Comparison of ENCODE assay signal across 8 cellular contexts in the genomic region with DNA sequence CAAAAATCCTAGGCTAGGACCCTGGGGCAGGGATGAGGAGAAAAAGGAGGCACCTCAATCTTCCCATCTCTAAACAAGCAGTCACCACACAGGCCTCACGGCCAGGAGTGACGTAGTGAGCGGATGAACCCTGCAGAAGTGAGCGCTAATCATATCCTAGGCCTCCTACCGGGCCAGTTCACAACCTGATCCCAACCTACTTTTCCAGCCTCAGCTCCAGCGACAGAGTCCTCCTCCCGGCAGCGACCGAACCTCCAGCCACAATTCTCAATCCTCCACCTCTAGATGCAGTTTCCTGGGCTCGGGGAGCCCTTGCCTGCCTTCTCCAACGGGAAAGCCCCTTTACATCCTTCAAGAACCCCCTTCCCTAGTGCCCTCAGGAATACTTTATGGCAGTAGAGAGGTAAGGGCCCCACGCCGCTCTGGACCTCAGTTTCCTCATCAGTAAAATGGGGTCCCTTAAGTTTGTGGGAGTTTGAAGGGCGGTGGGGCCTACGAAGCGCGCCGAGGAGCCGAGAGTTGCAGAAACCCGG. TPM values are rescaled to one million over a fixed set of nuclear protein-coding genes. Genes with fewer than 3 reads are reported as not detected.
DNase-seq lines count a peak whose midpoint lies in the region; ATAC-seq and TF ChIP-seq lines count a peak whose summit lies in the region.

No MANE protein-coding gene starts in this region.

- peak overlapping the region; percentile 82 for H3K9ac ChIP-seq in neural progenitor cell

- H3K4me1 Mint-ChIP-seq in T-helper 2 cell treated with Interferon-gamma antibody and Interleukin-4, amounts not matched to agents 5 μg/mL and 100 μg/mL, for 36 hours (ENCODE audit: low read depth): peaks cover 25% of the 10 kb centered on the region
- H3K4me1 Mint-ChIP-seq in neural progenitor cell: peaks cover 21% of the 10 kb centered on the region

- peaks cover 22% of the 10 kb centered on the region for H3K4me1 ChIP-seq in DOHH2 (ENCODE audit: control insufficient read depth, low read length)
- H3K4me1 ChIP-seq in neural progenitor cell: peaks cover 14% of the 10 kb centered on the region

- H3K27me3 ChIP-seq in DOHH2 (ENCODE audit: control insufficient read depth, low read length) (no peaks in the 10 kb centered on the region), neural progenitor cell (no peaks in the 10 kb centered on the region)

- peak; percentile 6 for TF ChIP-seq CTCF in DOHH2 (IDR thresholded peaks at IDR 0.05; ENCODE audit: low read depth, low read length, poor library complexity, severe bottlenecking)
- no peak for TF ChIP-seq CTCF in neural progenitor cell (IDR thresholded peaks at IDR 0.05)

- H3K9me3 ChIP-seq in DOHH2 (ENCODE audit: control insufficient read depth, insufficient read depth, low read length): no peaks in the 10 kb centered on the region
- H3K9me3 ChIP-seq in neural progenitor cell (ENCODE audit: low read depth): no peaks in the 10 kb centered on the region

- no peaks in the 10 kb centered on the region for H3K9me3 Mint-ChIP-seq in T-helper 2 cell treated with Interferon-gamma antibody and Interleukin-4, amounts not matched to agents 5 μg/mL and 100 μg/mL, for 36 hours
- H3K9me3 Mint-ChIP-seq in neural progenitor cell: no peaks in the 10 kb centered on the region

- no peaks in the 10 kb centered on the region for H3K9me2 ChIP-seq in DOHH2 (replicated peaks; ENCODE audit: control insufficient read depth, low read length)

- peak overlapping the region; percentile 94 for H3K4me2 ChIP-seq in DOHH2 (ENCODE audit: low read length)
- peak overlapping the region; percentile 91 for H3K4me2 ChIP-seq in neural progenitor cell

- H3K27me3 Mint-ChIP-seq in T-helper 2 cell treated with Interferon-gamma antibody and Interleukin-4, amounts not matched to agents 5 μg/mL and 100 μg/mL, for 36 hours (ENCODE audit: low read depth): no peaks in the 10 kb centered on the region
- H3K27me3 Mint-ChIP-seq in neural progenitor cell (ENCODE audit: insufficient read depth, low read depth): peaks cover 14% of the 10 kb centered on the region

- peak overlapping the region; percentile 75 for H2AFZ ChIP-seq in neural progenitor cell (replicated peaks)

- H3K27ac ChIP-seq in DOHH2 (ENCODE audit: low read depth, low read length): peak overlapping the region; percentile 73
- H3K27ac ChIP-seq in neural progenitor cell: peak overlapping the region; percentile 27

- H3K79me2 ChIP-seq in DOHH2 (ENCODE audit: control insufficient read depth, low read length): peaks cover 82% of the 10 kb centered on the region
- peaks cover 83% of the 10 kb centered on the region for H3K79me2 ChIP-seq in neural progenitor cell (ENCODE audit: low read depth)

- H3K36me3 Mint-ChIP-seq in T-helper 2 cell treated with Interferon-gamma antibody and Interleukin-4, amounts not matched to agents 5 μg/mL and 100 μg/mL, for 36 hours (ENCODE audit: low read depth): peaks cover 21% of the 10 kb centered on the region
- peaks cover 6% of the 10 kb centered on the region for H3K36me3 Mint-ChIP-seq in neural progenitor cell

- peak overlapping the region; percentile 91 for H3K4me3 ChIP-seq in DOHH2 (ENCODE audit: low read length)
- H3K4me3 ChIP-seq in neural progenitor cell: peak overlapping the region; percentile 77

- 0 out of 2 replicates have a peak, but pooled peaks cover 2% of the 10 kb centered on the region for H3F3A ChIP-seq in DOHH2 (ENCODE audit: control insufficient read depth, insufficient read depth)
- peaks cover 24% of the 10 kb centered on the region for H3F3A ChIP-seq in neural progenitor cell (ENCODE audit: low read depth)

- intact Hi-C loops in sciatic nerve (cut with DNase I): no loop called here

- peak overlapping the region; percentile 99 for H3K4me3 Mint-ChIP-seq in T-helper 2 cell treated with Interferon-gamma antibody and Interleukin-4, amounts not matched to agents 5 μg/mL and 100 μg/mL, for 36 hours
- H3K4me3 Mint-ChIP-seq in neural progenitor cell: peak overlapping the region; percentile 99

- DNase-seq in T-helper 2 cell treated with Interferon-gamma antibody and Interleukin-4, amounts not matched to agents 5 μg/mL and 100 μg/mL, for 36 hours (ENCODE audit: low spot score): peak; percentile 37
- DNase-seq in erythroblast (lab: John Stamatoyannopoulos, UW): peak; percentile 63 to 65
- DNase-seq in neural progenitor cell (ENCODE audit: low spot score): peak; percentile 39
- no peak for DNase-seq in NCI-H1436 treated with DMSO at 0.1 percent for 48 hours (lab: John Stamatoyannopoulos, UW)
- DNase-seq in sciatic nerve (ENCODE audit: low spot score): no peak

- H3K27ac Mint-ChIP-seq in T-helper 2 cell treated with Interferon-gamma antibody and Interleukin-4, amounts not matched to agents 5 μg/mL and 100 μg/mL, for 36 hours: peak overlapping the region; percentile 95
- H3K27ac Mint-ChIP-seq in neural progenitor cell: peak overlapping the region; percentile 98

- TF ChIP-seq POLR2A in erythroblast (IDR thresholded peaks at IDR 0.05; ENCODE audit: low read length): no peak

- peak; percentile 14 for ATAC-seq in HG03439 (IDR thresholded peaks at IDR 0.05; ENCODE audit: unreplicated experiment)
- ATAC-seq in GM18873 (IDR thresholded peaks at IDR 0.05; ENCODE audit: low FRiP score, unreplicated experiment): no peak
- no peak for ATAC-seq in sciatic nerve

- H4K20me1 ChIP-seq in DOHH2 (ENCODE audit: control insufficient read depth, insufficient read depth, low read depth, low read length) (peaks cover 5% of the 10 kb centered on the region; the same call in 1 of the 2 replicates), neural progenitor cell (ENCODE audit: low read depth) (peaks cover 26% of the 10 kb centered on the region)

- H3K36me3 ChIP-seq in DOHH2 (ENCODE audit: control insufficient read depth, low read length) (peaks cover 29% of the 10 kb centered on the region), neural progenitor cell (no peaks in the 10 kb centered on the region)

RNA-seq across cellular contexts. Expression of gene ZNF668, which starts 1.4 kb away (rescaled TPM):
- total RNA-seq in neural progenitor cell (ENCODE audit: low replicate concordance) (3.7 and 14.7 TPM in 2 replicates), sciatic nerve (6.8 TPM)

RNA-seq across cellular contexts. Expression of gene ZNF646, which starts 1.6 kb away (rescaled TPM):
- 7.5 and 31.2 TPM in 2 replicates for total RNA-seq in neural progenitor cell (ENCODE audit: low replicate concordance)
- 16.3 TPM for total RNA-seq in sciatic nerve

RNA-seq across cellular contexts. Expression of gene PRSS53, which starts 16.1 kb away (rescaled TPM):
- total RNA-seq in neural progenitor cell (ENCODE audit: low replicate concordance): 2.3 and 7.7 TPM in 2 replicates
- 3.1 TPM for total RNA-seq in sciatic nerve

RNA-seq across cellular contexts. Expression of gene VKORC1, which starts 22.0 kb away (rescaled TPM):
- total RNA-seq in neural progenitor cell (ENCODE audit: low replicate concordance) (95.9 and 137 TPM in 2 replicates), sciatic nerve (65.0 TPM)

RNA-seq across cellular contexts. Expression of gene BCKDK, which starts 35.6 kb away (rescaled TPM):
- total RNA-seq in neural progenitor cell (ENCODE audit: low replicate concordance) (19.8 and 38.1 TPM in 2 replicates), sciatic nerve (35.0 TPM)

Comparison
In these comparisons a context has a peak if more than half of its experiments do, and no peak if none do; other contexts are left out.
1. DNase-seq: peak in T-helper 2 cell treated with Interferon-gamma antibody and Interleukin-4, amounts not matched to agents 5 μg/mL and 100 μg/mL, for 36 hours (single experiment), erythroblast (2 of 2) and neural progenitor cell (single experiment); none in NCI-H1436 treated with DMSO at 0.1 percent for 48 hours (single experiment) and sciatic nerve (single experiment).